Comparison of ENCODE assay signal across 15 cellular contexts in the genomic region with DNA sequence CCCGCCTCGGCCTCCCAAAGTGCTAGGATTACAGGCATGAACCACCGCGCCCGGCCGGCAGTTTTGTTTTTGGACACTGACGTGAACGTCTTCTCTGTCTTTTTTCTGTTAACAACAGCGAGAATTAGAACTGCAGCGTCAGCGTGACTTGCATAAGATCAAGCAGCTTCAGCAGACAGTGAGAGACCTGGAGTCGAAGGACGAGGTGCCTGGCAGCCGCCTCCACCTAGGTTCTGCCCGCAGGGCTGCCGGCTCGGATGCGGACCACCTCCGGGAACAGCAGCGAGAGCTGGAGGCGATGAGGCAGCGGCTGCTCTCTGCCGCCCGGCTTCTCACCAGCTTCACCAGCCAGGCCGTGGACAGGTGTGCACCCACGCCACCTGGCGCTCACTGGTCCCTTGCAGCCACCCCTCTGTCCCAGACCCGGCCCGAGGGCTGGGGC.
"Had no signal": no experiment of that assay in that cellular context is flagged by ENCODE, and none has a peak within 500 bp of the region (broad histone marks: within the 10 kb centered on the region; RNA-seq: fewer than 3 reads in every experiment).

No MANE protein-coding gene starts in this region.

- H3K27ac ChIP-seq: breast epithelium, heart right ventricle, neural progenitor cell, spleen, upper lobe of right lung, WERI-Rb-1 had no signal

- DNase-seq: activated T-cell treated with anti-CD3 and anti-CD28 coated beads, Interleukin-2, amount 50 U/mL, for 1 hour; cerebellar nuclear complex; effector CD4-positive, alpha-beta T cell; heart right ventricle; naive B cell; retina; spleen; stimulated activated CD4-positive, alpha-beta T cell treated with anti-CD3 and anti-CD28 coated beads, Interleukin-4, amount 100 ng/mL, for 1 hour; stimulated activated naive CD4-positive, alpha-beta T cell; upper lobe of right lung; WERI-Rb-1 had no signal

- H3K9me3 ChIP-seq: breast epithelium, heart right ventricle, spleen, upper lobe of right lung had no signal

- H3K4me1 ChIP-seq: breast epithelium, heart right ventricle, neural progenitor cell, upper lobe of right lung had no signal

- H3K27me3 ChIP-seq: breast epithelium, heart right ventricle, neural progenitor cell, spleen, upper lobe of right lung had no signal

- H3K36me3 ChIP-seq: breast epithelium, neural progenitor cell had no signal

- H3K4me3 ChIP-seq: breast epithelium, heart right ventricle, lung, neural progenitor cell, spleen, upper lobe of right lung had no signal

- ATAC-seq: activated naive CD4-positive, alpha-beta T cell treated with anti-CD3 and anti-CD28 coated beads, Interleukin-2, amount 50 U/mL, for 72 hours; upper lobe of right lung had no signal
